ENCODE assay signal across 8 cellular contexts in the genomic region with DNA sequence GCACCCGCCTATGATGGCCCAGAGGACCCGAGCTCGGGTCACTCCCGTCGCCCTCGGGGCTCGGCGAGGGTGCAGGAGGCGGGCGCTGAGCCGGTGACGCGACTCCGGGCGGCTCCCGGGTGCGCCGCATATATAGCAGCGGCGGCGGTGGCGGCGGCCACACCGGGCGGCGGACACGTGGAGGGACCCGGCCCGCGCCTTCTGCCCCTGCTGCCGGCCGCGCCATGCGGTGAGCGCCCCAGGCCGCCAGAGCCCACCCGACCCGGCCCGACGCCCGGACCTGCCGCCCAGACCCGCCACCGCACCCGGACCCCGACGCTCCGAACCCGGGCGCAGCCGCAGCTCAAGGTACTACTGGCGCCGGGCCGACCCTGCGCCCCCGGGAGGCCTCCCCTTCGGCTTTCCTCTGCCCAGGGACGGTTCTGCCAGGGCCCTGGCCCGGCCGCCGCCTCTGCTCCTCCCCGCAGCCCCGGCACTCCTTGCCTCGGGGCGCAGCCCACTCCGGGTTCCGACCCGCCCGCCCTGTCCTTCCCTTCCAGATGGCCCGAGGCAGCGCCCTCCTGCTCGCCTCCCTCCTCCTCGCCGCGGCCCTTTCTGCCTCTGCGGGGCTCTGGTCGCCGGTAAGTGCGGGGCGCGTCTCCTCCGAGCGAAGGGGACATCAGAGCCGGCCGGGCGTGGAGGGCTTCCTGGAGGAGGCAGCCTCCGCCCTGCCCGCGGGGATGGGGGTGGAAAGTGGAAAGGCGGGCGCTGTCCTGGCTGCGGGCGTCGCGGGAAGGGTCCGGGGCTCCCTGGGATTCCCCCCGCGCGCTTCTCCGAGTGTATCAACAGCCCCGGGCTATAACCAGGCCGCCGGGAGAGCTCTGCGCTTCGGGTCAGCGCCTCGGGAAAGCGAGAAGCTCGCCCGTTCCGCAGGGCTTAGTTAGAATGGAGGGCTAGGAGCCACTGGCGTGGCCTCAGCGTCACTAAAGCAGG. TPM values are rescaled to one million over a fixed set of nuclear protein-coding genes. Genes with fewer than 3 reads are reported as not detected.
DNase-seq lines count a peak whose midpoint lies in the region; ATAC-seq and TF ChIP-seq lines count a peak whose summit lies in the region.

A gene with protein sequence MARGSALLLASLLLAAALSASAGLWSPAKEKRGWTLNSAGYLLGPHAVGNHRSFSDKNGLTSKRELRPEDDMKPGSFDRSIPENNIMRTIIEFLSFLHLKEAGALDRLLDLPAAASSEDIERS (plus strand): TSS at position 160 of the 972 bp plus-strand sequence. CDS start 380 bp downstream, at position 540.

- H3K27me3 ChIP-seq in iPS-15b (ENCODE audit: control insufficient read depth, insufficient read depth, low read length) (peaks cover 24% of the 10 kb centered on the region), tibial artery (peaks cover 0 to 59% of the 10 kb centered on the region in 2 donors), brain microvascular endothelial cell (replicated peaks) (peaks cover 51% of the 10 kb centered on the region)

- peaks cover 9% of the 10 kb centered on the region for H3K4me1 Mint-ChIP-seq in activated T-cell treated with anti-CD3 and anti-CD28 coated beads, Interleukin-2, amount 50 U/mL, for 72 hours (ENCODE audit: low read depth)

- no peaks in the 10 kb centered on the region for H3K9me3 ChIP-seq in iPS-15b (ENCODE audit: control insufficient read depth, insufficient read depth, low read length)
- H3K9me3 ChIP-seq in tibial artery: no peaks in the 10 kb centered on the region

- intact Hi-C loops in tibial artery (cut with DNase I; ENCODE audit: low total_unique reads): no loop called here

- peaks cover 5% of the 10 kb centered on the region for H3K4me1 ChIP-seq in iPS-15b (ENCODE audit: control insufficient read depth, insufficient read depth, low read length)
- peaks cover 0 to 15% (median 12%) of the 10 kb centered on the region in 4 donors for H3K4me1 ChIP-seq in tibial artery

- no peaks in the 10 kb centered on the region for H3K9me3 Mint-ChIP-seq in activated T-cell treated with anti-CD3 and anti-CD28 coated beads, Interleukin-2, amount 50 U/mL, for 72 hours

- peaks cover 34% of the 10 kb centered on the region for H3K27me3 Mint-ChIP-seq in activated T-cell treated with anti-CD3 and anti-CD28 coated beads, Interleukin-2, amount 50 U/mL, for 72 hours (ENCODE audit: low read depth)

- H3K4me3 Mint-ChIP-seq in activated T-cell treated with anti-CD3 and anti-CD28 coated beads, Interleukin-2, amount 50 U/mL, for 72 hours: peak within 1 kb of the TSS; percentile 49 to 55

- no peak within 1 kb of the TSS for H3K27ac ChIP-seq in tibial artery
- no peak within 1 kb of the TSS for H3K27ac ChIP-seq in brain microvascular endothelial cell

- no peaks in the 10 kb centered on the region for H3K36me3 Mint-ChIP-seq in activated T-cell treated with anti-CD3 and anti-CD28 coated beads, Interleukin-2, amount 50 U/mL, for 72 hours (ENCODE audit: insufficient read depth in 2 of 2)

- peak; percentile 60 to 71 for ATAC-seq in activated T-cell treated with anti-CD3 and anti-CD28 coated beads, Interleukin-2, amount 50 U/mL, for 72 hours (replicated peaks in 1 of 2)
- ATAC-seq in HG03469 (IDR thresholded peaks at IDR 0.05; ENCODE audit: unreplicated experiment): no peak

- H3K9ac ChIP-seq in iPS-15b (ENCODE audit: low read depth, low read length): peak within 1 kb of the TSS; percentile 60

- in situ Hi-C loops in brain microvascular endothelial cell (cut with HindIII; ENCODE audit: low pct_ligation_motif_present, low sequenced_read_pairs): no loop called here

- H3K4me3 ChIP-seq in iPS-15b (ENCODE audit: low read depth, low read length) (peak within 1 kb of the TSS; percentile 60), tibial artery (peak within 1 kb of the TSS; percentile 10 to 40), brain microvascular endothelial cell (ENCODE audit: low read depth, low read length) (no peak within 1 kb of the TSS)

- H3K36me3 ChIP-seq in iPS-15b (ENCODE audit: control insufficient read depth, insufficient read depth, low read length) (peaks cover 29% of the 10 kb centered on the region), tibial artery (no peaks in the 10 kb centered on the region), brain microvascular endothelial cell (replicated peaks) (no peaks in the 10 kb centered on the region)

- DNase-seq in activated effector memory CD4-positive, alpha-beta T cell treated with anti-CD3 and anti-CD28 coated beads, Interleukin-2, amount 50 U/mL, for 16 hours: peak; percentile 62
- DNase-seq in activated effector memory CD4-positive, alpha-beta T cell treated with Interleukin-2 at 50 U/mL for 16 hours: no peak
- DNase-seq in activated T-cell treated with anti-CD3 and anti-CD28 coated beads, Interleukin-2, amount 50 U/mL, for 72 hours: peak in 1 of 2 donors; percentile 34
- no peak for DNase-seq in tibial artery
- no peak for DNase-seq in activated CD4-positive, CD25-positive, alpha-beta regulatory T cell (lab: John Stamatoyannopoulos, UW)
- no peak for DNase-seq in brain microvascular endothelial cell

- no peak for TF ChIP-seq CTCF in tibial artery (IDR thresholded peaks at IDR 0.05)
- no peak for TF ChIP-seq CTCF in brain microvascular endothelial cell (IDR thresholded peaks at IDR 0.05; ENCODE audit: low read depth, low read length, missing control alignments)

- no peak within 1 kb of the TSS for H3K27ac Mint-ChIP-seq in activated T-cell treated with anti-CD3 and anti-CD28 coated beads, Interleukin-2, amount 50 U/mL, for 72 hours

RNA-seq across cellular contexts. Expression of the gene that starts here (rescaled TPM):
- under 1 TPM; 0.42 to 0.53 TPM for total RNA-seq in activated T-cell treated with anti-CD3 and anti-CD28 coated beads, Interleukin-2, amount 50 U/mL, for 72 hours

Comparison
In these comparisons a context has a peak if more than half of its experiments do, and no peak if none do; other contexts are left out.
1. Peak in ATAC-seq in activated T-cell treated with anti-CD3 and anti-CD28 coated beads, Interleukin-2, amount 50 U/mL, for 72 hours; RNA of the gene not detected or under 1 TPM.